Comparison of ENCODE assay signal across 11 cellular contexts in genomic region chr6:31945154-31945506, GRCh38. TPM values are rescaled to one million over a fixed set of nuclear protein-coding genes. Genes with fewer than 3 reads are reported as not detected.
DNase-seq lines count a peak whose midpoint lies in the region; ATAC-seq and TF ChIP-seq lines count a peak whose summit lies in the region.
"Had no signal": no experiment of that assay in that cellular context is flagged by ENCODE, and none has a peak within 500 bp of the region (broad histone marks: within the 10 kb centered on the region; RNA-seq: fewer than 3 reads in every experiment).

No MANE protein-coding gene starts in this region.

- H3K36me3 ChIP-seq in neural progenitor cell (no peaks in the 10 kb centered on the region), transverse colon (no peaks in the 10 kb centered on the region)

- H3K27ac ChIP-seq in neural progenitor cell (no peak overlapping the region), transverse colon (peak overlapping the region; percentile 80 to 85 (median 84))

- no peak for TF ChIP-seq POLR2A in transverse colon (IDR thresholded peaks at IDR 0.05)

- H3K9me3 ChIP-seq in neural progenitor cell (ENCODE audit: low read depth) (no peaks in the 10 kb centered on the region), transverse colon (no peaks in the 10 kb centered on the region)

- TF ChIP-seq CTCF in epithelial cell of proximal tubule (conservative IDR thresholded peaks at IDR 0.05; ENCODE audit: low read depth, low read length) (no peak), neural progenitor cell (IDR thresholded peaks at IDR 0.05) (no peak), transverse colon (IDR thresholded peaks at IDR 0.05) (no peak)

- no peak overlapping the region for H3K4me3 Mint-ChIP-seq in activated T-helper 1 cell treated with anti-CD3 and anti-CD28 coated beads, Interleukin-12 subunit alpha, Interleukin-12 subunit beta, Interleukin-2, Interleukin-4 antibody, amounts not matched to agents 30 ng/mL and 10 ng/mL and 1 ng/mL, durations not matched to agents 14 hours and 24 hours and 36 hours
- no peak overlapping the region for H3K4me3 Mint-ChIP-seq in neural progenitor cell
- H3K4me3 Mint-ChIP-seq in activated naive CD8-positive, alpha-beta T cell treated with anti-CD3 and anti-CD28 coated beads, Interleukin-2, amount 50 U/mL, for 24 hours = no peak overlapping the region
- H3K4me3 Mint-ChIP-seq: T-cell had no signal

- no peak for DNase-seq in activated T-helper 1 cell treated with anti-CD3 and anti-CD28 coated beads, Interleukin-12 subunit alpha, Interleukin-12 subunit beta, Interleukin-2, Interleukin-4 antibody, amounts not matched to agents 30 ng/mL and 10 ng/mL and 1 ng/mL, durations not matched to agents 14 hours and 24 hours and 36 hours (ENCODE audit: low spot score)
- no peak for DNase-seq in epithelial cell of proximal tubule (ENCODE audit: low read depth)
- no peak for DNase-seq in neural progenitor cell (ENCODE audit: low spot score)
- DNase-seq in transverse colon = no peak
- no peak for DNase-seq in globus pallidus (ENCODE audit: low spot score)
- no peak for DNase-seq in activated naive CD8-positive, alpha-beta T cell treated with anti-CD3 and anti-CD28 coated beads, Interleukin-2, amount 50 U/mL, for 24 hours
- DNase-seq: activated effector memory CD4-positive, alpha-beta T cell treated with anti-CD3 and anti-CD28 coated beads, Interleukin-2, amount 50 U/mL, for 16 hours; cortex of kidney; NCI-H1930; T-cell had no signal

- no peak for ATAC-seq in GM19324 (IDR thresholded peaks at IDR 0.05; ENCODE audit: low FRiP score, unreplicated experiment)
- ATAC-seq in activated naive CD8-positive, alpha-beta T cell treated with anti-CD3 and anti-CD28 coated beads, Interleukin-2, amount 50 U/mL, for 24 hours = no peak
- ATAC-seq: T-cell had no signal

- no peaks in the 10 kb centered on the region for H3K36me3 Mint-ChIP-seq in activated T-helper 1 cell treated with anti-CD3 and anti-CD28 coated beads, Interleukin-12 subunit alpha, Interleukin-12 subunit beta, Interleukin-2, Interleukin-4 antibody, amounts not matched to agents 30 ng/mL and 10 ng/mL and 1 ng/mL, durations not matched to agents 14 hours and 24 hours and 36 hours (ENCODE audit: low read depth)
- peaks cover 2% of the 10 kb centered on the region for H3K36me3 Mint-ChIP-seq in neural progenitor cell
- no peaks in the 10 kb centered on the region for H3K36me3 Mint-ChIP-seq in activated naive CD8-positive, alpha-beta T cell treated with anti-CD3 and anti-CD28 coated beads, Interleukin-2, amount 50 U/mL, for 24 hours (ENCODE audit: low read depth)
- H3K36me3 Mint-ChIP-seq: T-cell had no signal

- no peaks in the 10 kb centered on the region for H3K9me3 Mint-ChIP-seq in activated T-helper 1 cell treated with anti-CD3 and anti-CD28 coated beads, Interleukin-12 subunit alpha, Interleukin-12 subunit beta, Interleukin-2, Interleukin-4 antibody, amounts not matched to agents 30 ng/mL and 10 ng/mL and 1 ng/mL, durations not matched to agents 14 hours and 24 hours and 36 hours
- H3K9me3 Mint-ChIP-seq in neural progenitor cell = no peaks in the 10 kb centered on the region
- no peaks in the 10 kb centered on the region for H3K9me3 Mint-ChIP-seq in activated naive CD8-positive, alpha-beta T cell treated with anti-CD3 and anti-CD28 coated beads, Interleukin-2, amount 50 U/mL, for 24 hours
- H3K9me3 Mint-ChIP-seq: T-cell had no signal

- H4K20me1 ChIP-seq in neural progenitor cell (ENCODE audit: low read depth) = no peaks in the 10 kb centered on the region

- H3K79me2 ChIP-seq in neural progenitor cell (ENCODE audit: low read depth) = no peaks in the 10 kb centered on the region

- H3K4me2 ChIP-seq in neural progenitor cell = no peak overlapping the region

- H2AFZ ChIP-seq in neural progenitor cell (replicated peaks) = peak overlapping the region; percentile 36

- H3K4me3 ChIP-seq in epithelial cell of proximal tubule (ENCODE audit: low read depth, low read length) (peak overlapping the region; percentile 52), neural progenitor cell (no peak overlapping the region), transverse colon (peak overlapping the region in 1 of 4 donors; percentile 25)

- H3K4me1 Mint-ChIP-seq in activated T-helper 1 cell treated with anti-CD3 and anti-CD28 coated beads, Interleukin-12 subunit alpha, Interleukin-12 subunit beta, Interleukin-2, Interleukin-4 antibody, amounts not matched to agents 30 ng/mL and 10 ng/mL and 1 ng/mL, durations not matched to agents 14 hours and 24 hours and 36 hours (ENCODE audit: low read depth) = peaks cover 9% of the 10 kb centered on the region
- peaks cover 18% of the 10 kb centered on the region for H3K4me1 Mint-ChIP-seq in neural progenitor cell
- peaks cover 7% of the 10 kb centered on the region for H3K4me1 Mint-ChIP-seq in activated naive CD8-positive, alpha-beta T cell treated with anti-CD3 and anti-CD28 coated beads, Interleukin-2, amount 50 U/mL, for 24 hours

- WGBS in transverse colon (ENCODE audit: low coverage in 1 of 2), 2 donors = 60% methylated on average over 9 of the region's 9 CpGs; no CpG with 5 or more reads in 1 of the 2 donors

- H3K9ac ChIP-seq in neural progenitor cell = no peak overlapping the region

- intact Hi-C loops in activated T-helper 1 cell treated with anti-CD3 and anti-CD28 coated beads, Interleukin-12 subunit alpha, Interleukin-12 subunit beta, Interleukin-2, Interleukin-4 antibody, amounts not matched to agents 30 ng/mL and 10 ng/mL and 1 ng/mL, durations not matched to agents 14 hours and 24 hours and 36 hours (cut with micrococcal nuclease) = no loop called here
- intact Hi-C loops in transverse colon (cut with DNase I; ENCODE audit: low total_unique reads) = no loop called here

- TF ChIP-seq EP300 in transverse colon (IDR thresholded peaks at IDR 0.05; ENCODE audit: low read depth) = no peak

- peak overlapping the region; percentile 59 for H3K27ac Mint-ChIP-seq in activated T-helper 1 cell treated with anti-CD3 and anti-CD28 coated beads, Interleukin-12 subunit alpha, Interleukin-12 subunit beta, Interleukin-2, Interleukin-4 antibody, amounts not matched to agents 30 ng/mL and 10 ng/mL and 1 ng/mL, durations not matched to agents 14 hours and 24 hours and 36 hours
- no peak overlapping the region for H3K27ac Mint-ChIP-seq in neural progenitor cell
- no peak overlapping the region for H3K27ac Mint-ChIP-seq in activated naive CD8-positive, alpha-beta T cell treated with anti-CD3 and anti-CD28 coated beads, Interleukin-2, amount 50 U/mL, for 24 hours

- peaks cover 4% of the 10 kb centered on the region for H3K4me1 ChIP-seq in neural progenitor cell
- peaks cover 8 to 23% (median 18%) of the 10 kb centered on the region in 4 donors for H3K4me1 ChIP-seq in transverse colon

- no peaks in the 10 kb centered on the region for H3F3A ChIP-seq in neural progenitor cell (ENCODE audit: low read depth)

- in situ Hi-C loops in transverse colon (cut with MboI; ENCODE audit: low pct_ligation_motif_present in 1 of 4, low pct_unique_long_range_greater_than_20kb in 1 of 4, low sequenced_read_pairs in 3 of 4) = no loop called here

- no peaks in the 10 kb centered on the region for H3K27me3 Mint-ChIP-seq in activated T-helper 1 cell treated with anti-CD3 and anti-CD28 coated beads, Interleukin-12 subunit alpha, Interleukin-12 subunit beta, Interleukin-2, Interleukin-4 antibody, amounts not matched to agents 30 ng/mL and 10 ng/mL and 1 ng/mL, durations not matched to agents 14 hours and 24 hours and 36 hours (ENCODE audit: insufficient read depth)
- peaks cover 21% of the 10 kb centered on the region for H3K27me3 Mint-ChIP-seq in neural progenitor cell (ENCODE audit: insufficient read depth, low read depth)
- peaks cover 11% of the 10 kb centered on the region for H3K27me3 Mint-ChIP-seq in activated naive CD8-positive, alpha-beta T cell treated with anti-CD3 and anti-CD28 coated beads, Interleukin-2, amount 50 U/mL, for 24 hours

- peaks cover 17% of the 10 kb centered on the region for H3K27me3 ChIP-seq in neural progenitor cell
- no peaks in the 10 kb centered on the region for H3K27me3 ChIP-seq in transverse colon

RNA-seq across cellular contexts. Expression of gene CFB, which starts 0.8 kb away (rescaled TPM):
- total RNA-seq in activated T-helper 1 cell treated with anti-CD3 and anti-CD28 coated beads, Interleukin-12 subunit alpha, Interleukin-12 subunit beta, Interleukin-2, Interleukin-4 antibody, amounts not matched to agents 30 ng/mL and 10 ng/mL and 1 ng/mL, durations not matched to agents 14 hours and 24 hours and 36 hours = 0.21 TPM in 1 of 2 replicates, not detected in the other
- total RNA-seq in epithelial cell of proximal tubule (0.81 and 2.2 TPM in 2 replicates), neural progenitor cell (ENCODE audit: low replicate concordance) (0.50 TPM in 1 of 2 replicates, not detected in the other), transverse colon (10 to 100 TPM in 3 of 4 donors, 1 to 10 TPM in 1; 9.0 to 59.7 (median 39.6) TPM)

RNA-seq across cellular contexts. Expression of gene NELFE, which starts 13.6 kb away (rescaled TPM):
- total RNA-seq in activated T-helper 1 cell treated with anti-CD3 and anti-CD28 coated beads, Interleukin-12 subunit alpha, Interleukin-12 subunit beta, Interleukin-2, Interleukin-4 antibody, amounts not matched to agents 30 ng/mL and 10 ng/mL and 1 ng/mL, durations not matched to agents 14 hours and 24 hours and 36 hours = 92.3 and 97.7 TPM in 2 replicates
- total RNA-seq in epithelial cell of proximal tubule = 113 and 132 TPM in 2 replicates
- 129 and 135 TPM in 2 replicates for total RNA-seq in neural progenitor cell (ENCODE audit: low replicate concordance)
- 100 to 1,000 TPM in 1 of 4 donors, 10 to 100 TPM in 3; 59.2 to 114 (median 88.0) TPM for total RNA-seq in transverse colon

RNA-seq across cellular contexts. Expression of gene SKIC2, which starts 13.8 kb away (rescaled TPM):
- total RNA-seq in activated T-helper 1 cell treated with anti-CD3 and anti-CD28 coated beads, Interleukin-12 subunit alpha, Interleukin-12 subunit beta, Interleukin-2, Interleukin-4 antibody, amounts not matched to agents 30 ng/mL and 10 ng/mL and 1 ng/mL, durations not matched to agents 14 hours and 24 hours and 36 hours = 85.8 and 101 TPM in 2 replicates
- total RNA-seq in epithelial cell of proximal tubule (42.0 and 51.9 TPM in 2 replicates), neural progenitor cell (ENCODE audit: low replicate concordance) (21.0 and 50.5 TPM in 2 replicates), transverse colon (100 to 1,000 TPM in 1 of 4 donors, 10 to 100 TPM in 3; 52.8 to 173 (median 71.3) TPM)

RNA-seq across cellular contexts. Expression of gene C2, which starts 17.6 kb away (rescaled TPM):
- total RNA-seq in activated T-helper 1 cell treated with anti-CD3 and anti-CD28 coated beads, Interleukin-12 subunit alpha, Interleukin-12 subunit beta, Interleukin-2, Interleukin-4 antibody, amounts not matched to agents 30 ng/mL and 10 ng/mL and 1 ng/mL, durations not matched to agents 14 hours and 24 hours and 36 hours = 0.88 and 1.6 TPM in 2 replicates
- total RNA-seq in epithelial cell of proximal tubule (not detected in 2 replicates), neural progenitor cell (ENCODE audit: low replicate concordance) (1.1 and 1.4 TPM in 2 replicates), transverse colon (1 to 10 TPM; 4.6 to 9.4 (median 7.5) TPM)

RNA-seq across cellular contexts. Expression of gene DXO, which starts 26.8 kb away (rescaled TPM):
- total RNA-seq in activated T-helper 1 cell treated with anti-CD3 and anti-CD28 coated beads, Interleukin-12 subunit alpha, Interleukin-12 subunit beta, Interleukin-2, Interleukin-4 antibody, amounts not matched to agents 30 ng/mL and 10 ng/mL and 1 ng/mL, durations not matched to agents 14 hours and 24 hours and 36 hours = 14.1 and 15.2 TPM in 2 replicates
- total RNA-seq in epithelial cell of proximal tubule = 20.0 and 20.9 TPM in 2 replicates
- 10.2 and 23.0 TPM in 2 replicates for total RNA-seq in neural progenitor cell (ENCODE audit: low replicate concordance)
- total RNA-seq in transverse colon = 10 to 100 TPM; 17.5 to 29.9 (median 20.9) TPM
